8 cellular contexts compared by ENCODE assay signal in the genomic region with DNA sequence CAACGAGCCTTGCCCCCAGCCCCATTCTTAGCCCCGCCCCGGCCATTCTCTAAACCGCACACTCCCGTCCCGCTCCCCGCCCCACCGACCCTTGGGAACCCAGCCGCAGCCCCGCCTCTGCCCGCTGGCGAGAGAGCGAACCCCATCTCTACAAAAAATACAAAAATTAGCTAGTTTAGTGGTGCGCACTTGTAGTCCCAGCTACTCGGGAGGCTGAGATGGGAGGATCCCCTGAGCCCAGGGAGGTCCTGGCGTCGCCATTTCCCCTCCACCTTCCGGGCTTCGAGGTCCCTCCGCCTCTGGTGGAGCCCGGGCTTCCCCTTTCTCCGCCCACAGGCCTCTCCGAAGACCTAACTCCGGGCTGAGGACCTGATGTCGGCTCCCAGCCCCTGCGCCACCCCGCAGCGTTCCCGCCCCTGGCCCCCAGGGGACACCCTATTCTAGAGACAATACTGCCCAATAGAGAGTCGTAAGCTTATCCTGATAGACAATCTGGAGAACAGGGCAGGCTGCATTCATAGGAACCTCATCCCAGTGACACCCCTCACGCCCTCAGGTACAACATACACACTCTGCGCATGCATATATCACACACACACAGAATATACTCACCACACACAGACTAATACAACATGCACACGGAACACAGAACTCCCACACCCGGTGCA.
DNase-seq lines count a peak whose midpoint lies in the region; ATAC-seq lines count a peak whose summit lies in the region.

No MANE protein-coding gene starts in this region.

- ATAC-seq in GM19467 (IDR thresholded peaks at IDR 0.05; ENCODE audit: unreplicated experiment) (peak; percentile 36), HG03175 (IDR thresholded peaks at IDR 0.05; ENCODE audit: unreplicated experiment) (no peak)

- peaks cover 3% of the 10 kb centered on the region for H3K36me3 Mint-ChIP-seq in activated naive CD8-positive, alpha-beta T cell

- H3K4me3 Mint-ChIP-seq in activated naive CD8-positive, alpha-beta T cell = peak overlapping the region; percentile 85

- DNase-seq in OCI-M1 (lab: John Stamatoyannopoulos, UW) = peak; percentile 93
- DNase-seq in iPS-NIHi7 (ENCODE audit: extremely low spot score) = peak; percentile 63
- peak; percentile 73 for DNase-seq in stimulated activated CD4-positive, alpha-beta T cell treated with anti-CD3 and anti-CD28 coated beads, Interleukin-4, amount 100 ng/mL, for 24 hours
- DNase-seq in middle frontal gyrus (ENCODE audit: extremely low spot score, low spot score) = no peak
- DNase-seq in NCI-H446 treated with DMSO at 0.1 percent for 48 hours (lab: John Stamatoyannopoulos, UW) = no peak

- no peaks in the 10 kb centered on the region for H3K9me3 Mint-ChIP-seq in activated naive CD8-positive, alpha-beta T cell (ENCODE audit: low read depth)

- peaks cover 29% of the 10 kb centered on the region for H3K4me1 Mint-ChIP-seq in activated naive CD8-positive, alpha-beta T cell (ENCODE audit: low read depth)

- no peaks in the 10 kb centered on the region for H3K27me3 Mint-ChIP-seq in activated naive CD8-positive, alpha-beta T cell

- H3K27ac Mint-ChIP-seq in activated naive CD8-positive, alpha-beta T cell = peak overlapping the region; percentile 82

Comparison
In these comparisons a context has a peak if more than half of its experiments do, and no peak if none do; other contexts are left out.
1. DNase-seq: peak in OCI-M1 (single experiment), iPS-NIHi7 (single experiment) and stimulated activated CD4-positive, alpha-beta T cell treated with anti-CD3 and anti-CD28 coated beads, Interleukin-4, amount 100 ng/mL, for 24 hours (single experiment); none in middle frontal gyrus (single experiment) and NCI-H446 treated with DMSO at 0.1 percent for 48 hours (single experiment).